Comparison of ENCODE assay signal across 1 cellular context in genomic region chr7:158827411-158828342, GRCh38.
A peak's percentile ranks its signal among the peaks of the same experiment; 100 is the strongest.
TF ChIP-seq lines count a peak whose summit lies in the region.

No MANE protein-coding gene starts in this region.

TF ChIP-seq in K562, 482 proteins besides CTCF, POLR2A, EP300 and RAD21 (continued from another document and continues in another):
- TF ChIP-seq MIER1 (IDR thresholded peaks at IDR 0.05; ENCODE audit: low read depth) (0 out of 2 replicates have a peak, but pooled peaks have one; percentile 34), ZNF354B (CRISPR knock-in tag; IDR thresholded peaks at IDR 0.05) (no peak), GABPB1 (CRISPR knock-in tag; IDR thresholded peaks at IDR 0.05) (no peak), HINFP (tag; conservative IDR thresholded peaks at IDR 0.05; ENCODE audit: low read depth) (no peak), NR4A1 (CRISPR knock-in tag; IDR thresholded peaks at IDR 0.05) (no peak), NR4A1 (tag; IDR thresholded peaks at IDR 0.05) (no peak), POU5F1 (IDR thresholded peaks at IDR 0.05; ENCODE audit: borderline replicate concordance, low read depth, low read length, partially characterized antibody) (no peak), HCFC1 (IDR thresholded peaks at IDR 0.05; ENCODE audit: low read depth, low read length) (no peak), MBD1 (CRISPR knock-in tag; IDR thresholded peaks at IDR 0.05) (no peak), CREB3L1 (IDR thresholded peaks at IDR 0.05; ENCODE audit: borderline replicate concordance, low read depth) (no peak), ZKSCAN1 (IDR thresholded peaks at IDR 0.05; ENCODE audit: low read depth, low read length) (no peak), SP1 (CRISPR knock-in tag; IDR thresholded peaks at IDR 0.05) (peak; percentile 44; the same call in 1 of the 2 replicates), HLTF (IDR thresholded peaks at IDR 0.05) (no peak), ZNF212 (CRISPR knock-in tag; IDR thresholded peaks at IDR 0.05) (no peak), SIRT6 (IDR thresholded peaks at IDR 0.05; ENCODE audit: low read depth, low read length) (no peak), SMC3 (conservative IDR thresholded peaks at IDR 0.05; ENCODE audit: insufficient read depth, low read depth, low read length) (no peak), ZNF280B (CRISPR knock-in tag; IDR thresholded peaks at IDR 0.05) (no peak), ZNF764 (CRISPR knock-in tag; IDR thresholded peaks at IDR 0.05; ENCODE audit: low read depth) (no peak), NFE2 (IDR thresholded peaks at IDR 0.05; ENCODE audit: low read depth) (no peak), E2F3 (CRISPR knock-in tag; IDR thresholded peaks at IDR 0.05) (no peak), EHMT2 (IDR thresholded peaks at IDR 0.05) (0 out of 2 replicates have a peak, but pooled peaks have one; percentile 10), DACH1 (IDR thresholded peaks at IDR 0.05; ENCODE audit: partially characterized antibody) (peak; percentile 6), KLF13 (tag; IDR thresholded peaks at IDR 0.05; ENCODE audit: borderline replicate concordance, low read depth) (no peak), ZC3H8 (IDR thresholded peaks at IDR 0.05) (no peak), YBX1 (IDR thresholded peaks at IDR 0.05) (no peak), HDAC2 (IDR thresholded peaks at IDR 0.05) (peak; percentile 22; the same call in 1 of the 2 replicates), PREB (CRISPR knock-in tag; IDR thresholded peaks at IDR 0.05) (no peak), THRB (CRISPR knock-in tag; conservative IDR thresholded peaks at IDR 0.05) (no peak), ZFP36 (IDR thresholded peaks at IDR 0.05; ENCODE audit: low read depth, low read length, partially characterized antibody) (peak; percentile 41), SIN3A (IDR thresholded peaks at IDR 0.05; ENCODE audit: borderline replicate concordance in 2 of 2, control insufficient read depth in 1 of 2, low read depth in 2 of 2, low read length in 2 of 2) (0 out of 4 replicates have a peak, but pooled peaks of 1 of the 2 experiments have one; percentile 31), MLLT1 (IDR thresholded peaks at IDR 0.05) (peak in 1 of 2 experiments; percentile 29; a peak in 1 of 4 replicates), HEY1 (CRISPR knock-in tag; IDR thresholded peaks at IDR 0.05; ENCODE audit: borderline replicate concordance) (no peak), ZNF586 (CRISPR knock-in tag; conservative IDR thresholded peaks at IDR 0.05) (no peak), NCOA1 (IDR thresholded peaks at IDR 0.05; ENCODE audit: low read depth) (0 out of 2 replicates have a peak, but pooled peaks have one; percentile 17), PKNOX1 (IDR thresholded peaks at IDR 0.05) (no peak), NONO (IDR thresholded peaks at IDR 0.05; ENCODE audit: low read depth in 2 of 2, low read length in 1 of 2) (no peak), ARNT (IDR thresholded peaks at IDR 0.05) (peak in 1 of 2 experiments; percentile 24; a peak in 1 of 4 replicates), DPF2 (IDR thresholded peaks at IDR 0.05) (no peak; the same call in 1 of the 2 replicates), MAZ (CRISPR knock-in tag; conservative IDR thresholded peaks at IDR 0.05 in 1 of 2, IDR thresholded peaks at IDR 0.05 in 1 of 2) (no peak; a peak in 1 of 4 replicates), CREB5 (CRISPR knock-in tag; IDR thresholded peaks at IDR 0.05) (no peak), POLR3G (IDR thresholded peaks at IDR 0.05; ENCODE audit: extremely low read depth, insufficient read length, insufficient replicate concordance) (no peak), MECOM (CRISPR knock-in tag; IDR thresholded peaks at IDR 0.05) (no peak), POLR2H (tag; IDR thresholded peaks at IDR 0.05; ENCODE audit: low read depth) (no peak), MAFK (IDR thresholded peaks at IDR 0.05; ENCODE audit: low read length) (no peak), ZNF311 (CRISPR knock-in tag; IDR thresholded peaks at IDR 0.05) (no peak), PBX2 (CRISPR knock-in tag; IDR thresholded peaks at IDR 0.05; ENCODE audit: low read depth) (no peak), PBX2 (tag; conservative IDR thresholded peaks at IDR 0.05; ENCODE audit: low read depth) (no peak), SMARCC2 (IDR thresholded peaks at IDR 0.05; ENCODE audit: low read depth) (no peak), MED1 (CRISPR knock-in tag; IDR thresholded peaks at IDR 0.05; ENCODE audit: borderline replicate concordance) (no peak), SNAPC5 (CRISPR knock-in tag; IDR thresholded peaks at IDR 0.05) (peak; percentile 26; the same call in 1 of the 2 replicates), ARID2 (IDR thresholded peaks at IDR 0.05) (no peak), ZNF23 (CRISPR knock-in tag; IDR thresholded peaks at IDR 0.05) (no peak), SMARCE1 (IDR thresholded peaks at IDR 0.05) (peak; percentile 44; the same call in 1 of the 2 replicates), ZBTB9 (CRISPR knock-in tag; IDR thresholded peaks at IDR 0.05) (no peak)
